8 cellular contexts compared by ENCODE assay signal in genomic region chr17:8016632-8017424, GRCh38. TPM values are rescaled to one million over a fixed set of nuclear protein-coding genes. Genes with fewer than 3 reads are reported as not detected.
DNase-seq lines count a peak whose midpoint lies in the region; ATAC-seq, FAIRE-seq and TF ChIP-seq lines count a peak whose summit lies in the region.

No MANE protein-coding gene starts in this region.

- H3K9me3 ChIP-seq in HEK293 (ENCODE audit: control insufficient read depth, insufficient read depth, low read depth, low read length), result no peaks in the 10 kb centered on the region
- H3K9me3 ChIP-seq in keratinocyte (ENCODE audit: control insufficient read depth, low read depth, low read length), result no peaks in the 10 kb centered on the region

- H4K20me1 ChIP-seq in keratinocyte (ENCODE audit: control insufficient read depth, extremely low read depth, insufficient read depth, low read length), result no peaks in the 10 kb centered on the region

- H3K79me2 ChIP-seq in ACC112 (ENCODE audit: control insufficient read depth, insufficient read depth, low read length, unreplicated experiment) (no peaks in the 10 kb centered on the region), keratinocyte (ENCODE audit: control insufficient read depth, insufficient read depth, low read length) (no peaks in the 10 kb centered on the region)

- H3K36me3 ChIP-seq in ACC112 (ENCODE audit: insufficient read depth, low read length) (no peaks in the 10 kb centered on the region), HEK293 (ENCODE audit: control insufficient read depth in 2 of 2, insufficient read depth in 1 of 2, low read length in 2 of 2) (no peaks in the 10 kb centered on the region), keratinocyte (ENCODE audit: control insufficient read depth in 2 of 2, extremely low read depth in 1 of 2, insufficient read depth in 2 of 2, low read length in 2 of 2) (no peaks in the 10 kb centered on the region)

- H3K27me3 ChIP-seq in ACC112 (ENCODE audit: insufficient read depth, low read length) (no peaks in the 10 kb centered on the region), keratinocyte (ENCODE audit: control insufficient read depth, extremely low read depth, insufficient read depth, low read length) (no peaks in the 10 kb centered on the region)

- H3K4me3 ChIP-seq in ACC112 (ENCODE audit: low read depth, low read length), result peak overlapping the region; percentile 69
- H3K4me3 ChIP-seq in HEK293 (ENCODE audit: low read depth, low read length), result peak overlapping the region; percentile 40
- peak overlapping the region; percentile 37 to 73 (median 61) for H3K4me3 ChIP-seq in keratinocyte (ENCODE audit: control insufficient read depth in 2 of 3, extremely low read depth in 1 of 3, insufficient read depth in 2 of 3, low read depth in 1 of 3, low read length in 3 of 3)

- CTCF ChIA-PET in HEK293 (lab: Yijun Ruan, JAX), result interaction anchor here (0.6 to 7.8 kb wide), 26 partner anchors 8 to 389 kb away, joined by 3 to 134 read pairs (median 6); partner anchors contain the start of gene GUCY2D
- CTCF ChIA-PET in T-cell (lab: Charles Lee), result interaction anchor here (0.6 to 1.1 kb wide), 2 partner anchors 40 to 514 kb away, joined by 3 to 6 read pairs; no protein-coding TSS in a partner anchor

- dilution Hi-C loops in keratinocyte (cut with MboI; ENCODE audit: extremely low pct_ligation_motif_present, low sequenced_read_pairs), result no loop called here

- H3K4me1 ChIP-seq in ACC112 (ENCODE audit: control insufficient read depth, insufficient read depth, low read length, unreplicated experiment) (peaks cover 23% of the 10 kb centered on the region), HEK293 (ENCODE audit: control insufficient read depth, insufficient read depth, low read length) (no peaks in the 10 kb centered on the region), keratinocyte (ENCODE audit: control insufficient read depth, extremely low read depth, insufficient read depth, low read length) (peaks cover 43% of the 10 kb centered on the region)

- no peaks in the 10 kb centered on the region for H3K9me3 Mint-ChIP-seq in T-cell

- peak; percentile 80 for FAIRE-seq in keratinocyte (lab: Jason Lieb, UNC)

- peak; percentile 88 for TF ChIP-seq CTCF in HEK293 (tag by site-specific recombination; IDR thresholded peaks at IDR 0.05)
- peak; percentile 86 to 93 (median 92) for TF ChIP-seq CTCF in keratinocyte (optimal IDR thresholded peaks at IDR 0.05 in 1 of 3, IDR thresholded peaks at IDR 0.05 in 1 of 3, conservative IDR thresholded peaks at IDR 0.05 in 1 of 3; ENCODE audit: extremely low read depth in 1 of 3, insufficient read depth in 2 of 3, low read length in 3 of 3)

- peak overlapping the region; percentile 54 for H3K9ac ChIP-seq in keratinocyte (ENCODE audit: control insufficient read depth, extremely low read depth, insufficient read depth, low read length)

- peak in 21 of 34 experiments; percentile 14 to 52 (median 32) for DNase-seq in T-cell
- peak; percentile 31 for DNase-seq in central memory CD4-positive, alpha-beta T cell
- DNase-seq in keratinocyte (ENCODE audit: low read depth, low spot score), result no peak
- DNase-seq in stimulated activated CD4-positive, alpha-beta T cell treated with anti-CD3 and anti-CD28 coated beads, Interleukin-12 subunit alpha, Interleukin-12 subunit beta, amount 100 ng/mL, for 48 hours (ENCODE audit: low read depth in 2 of 3, low spot score in 1 of 3), result peak; percentile 26 to 56 (median 41)

- H3K36me3 Mint-ChIP-seq in T-cell, result no peaks in the 10 kb centered on the region

- H3K9me1 ChIP-seq in keratinocyte (ENCODE audit: control insufficient read depth, extremely low read depth, insufficient read depth, low read length), result no peaks in the 10 kb centered on the region

- H3K4me1 Mint-ChIP-seq in T-cell, result peaks cover 0 to 18% (median 5%) of the 10 kb centered on the region in 3 donors

- POLR2A ChIA-PET in HEK293 (lab: Yijun Ruan, JAX) (interaction anchor here (0.5 to 1.0 kb wide), 4 partner anchors 24 to 1424 kb away, joined by 3 to 5 read pairs (median 3); no protein-coding TSS in a partner anchor), T-cell (lab: Charles Lee) (no interaction called here)

- H2AFZ ChIP-seq in ACC112 (ENCODE audit: low read length, unreplicated experiment) (peak overlapping the region; percentile 74), keratinocyte (ENCODE audit: control insufficient read depth, low read length) (peak overlapping the region; percentile 80)

- ATAC-seq in T-cell (replicated peaks in 1 of 4) (peak; percentile 74 to 90 (median 76)), GM21390 (IDR thresholded peaks at IDR 0.05; ENCODE audit: unreplicated experiment) (no peak), GM21423 (IDR thresholded peaks at IDR 0.05; ENCODE audit: unreplicated experiment) (no peak)

- H3K27me3 Mint-ChIP-seq in T-cell, result peaks cover 4 to 31% of the 10 kb centered on the region in 2 donors

- H3K27ac ChIP-seq in ACC112 (ENCODE audit: low read depth, low read length), result no peak overlapping the region
- H3K27ac ChIP-seq in HEK293 (ENCODE audit: extremely low read depth, low read depth, low read length), result peak overlapping the region; percentile 49; the same call in 1 of the 2 replicates
- peak overlapping the region; percentile 50 for H3K27ac ChIP-seq in keratinocyte (ENCODE audit: control insufficient read depth, insufficient read depth, low read length)

- peak overlapping the region; percentile 87 for H3K4me2 ChIP-seq in keratinocyte (ENCODE audit: control insufficient read depth, extremely low read depth, insufficient read depth, low read depth, low read length)

- H3K4me3 Mint-ChIP-seq in T-cell, result peak overlapping the region; percentile 65 to 84 (median 73)

- H3K27ac Mint-ChIP-seq in T-cell, result no peak overlapping the region

TF ChIP-seq in HEK293, 187 proteins besides CTCF, POLR2A, EP300 and RAD21 (continues in another document):
- TF ChIP-seq ZNF211 (tag by site-specific recombination; IDR thresholded peaks at IDR 0.05; ENCODE audit: low read depth) (no peak), ZNF580 (tag by site-specific recombination; IDR thresholded peaks at IDR 0.05) (no peak), ZNF664 (tag by site-specific recombination; IDR thresholded peaks at IDR 0.05) (no peak), HIC1 (tag by site-specific recombination; IDR thresholded peaks at IDR 0.05) (no peak), ZBTB49 (tag by site-specific recombination; IDR thresholded peaks at IDR 0.05; ENCODE audit: low read depth) (no peak), ZEB2 (tag by site-specific recombination; IDR thresholded peaks at IDR 0.05) (0 out of 2 replicates have a peak, but pooled peaks have one; percentile 34)

RNA-seq across cellular contexts. Expression of gene GUCY2D, which starts 14.4 kb away (rescaled TPM):
- under 1 TPM in 1 of 5 donors, not detected in 4; 0.06 TPM for total RNA-seq in T-cell
- 0.25 to 0.42 TPM in 2 of 3 replicates, not detected in the other for polyA plus RNA-seq in keratinocyte
- not detected for polyA plus RNA-seq in keratinocyte (2011; ENCODE audit: low read depth)
- polyA plus RNA-seq in keratinocyte (2011; cell fraction: cytosol; rRNA removed), result 0.01 TPM in 1 of 2 replicates, not detected in the other
- not detected in 2 replicates for polyA plus RNA-seq in keratinocyte (2011; cell fraction: nucleus; rRNA removed)
- 0.13 and 0.59 TPM in 2 replicates for polyA plus RNA-seq in keratinocyte (2012; ENCODE audit: low replicate concordance)
- not detected in 3 replicates for polyA minus RNA-seq in keratinocyte
- not detected for polyA minus RNA-seq in keratinocyte (2011; cell fraction: cytosol; rRNA and poly(A)+ RNA removed)
- polyA minus RNA-seq in keratinocyte (2011; cell fraction: nucleus; rRNA and poly(A)+ RNA removed), result not detected in 2 replicates

RNA-seq across cellular contexts. Expression of gene ALOX15B, which starts 22.0 kb away (rescaled TPM):
- under 1 TPM in 3 of 5 donors, not detected in 2; 0.10 to 0.20 (median 0.13) TPM for total RNA-seq in T-cell
- 29.7 to 56.5 TPM (median 31.9 TPM) in 3 replicates for polyA plus RNA-seq in keratinocyte
- polyA plus RNA-seq in keratinocyte (2011; ENCODE audit: low read depth), result 33.1 TPM
- 33.5 and 59.6 TPM in 2 replicates for polyA plus RNA-seq in keratinocyte (2011; cell fraction: cytosol; rRNA removed)
- polyA plus RNA-seq in keratinocyte (2011; cell fraction: nucleus; rRNA removed), result 58.5 and 90.2 TPM in 2 replicates
- polyA plus RNA-seq in keratinocyte (2012; ENCODE audit: low replicate concordance), result 36.8 and 91.2 TPM in 2 replicates
- polyA minus RNA-seq in keratinocyte, result 29.3 to 58.7 TPM (median 57.8 TPM) in 3 replicates
- polyA minus RNA-seq in keratinocyte (2011; cell fraction: cytosol; rRNA and poly(A)+ RNA removed), result 41.8 TPM
- polyA minus RNA-seq in keratinocyte (2011; cell fraction: nucleus; rRNA and poly(A)+ RNA removed), result 34.5 and 48.1 TPM in 2 replicates

Comparison
In these comparisons a context has a peak if more than half of its experiments do, and no peak if none do; other contexts are left out.
1. ATAC-seq: peak in T-cell (4 of 4); none in GM21390 (single experiment) and GM21423 (single experiment).
2. Peak in every context shown above with its lines, with median percentiles within 50 percentile points of each other: H3K4me3 ChIP-seq.